8 cellular contexts compared by ENCODE assay signal in genomic region chr10:80205478-80206276, GRCh38.
DNase-seq lines count a peak whose midpoint lies in the region; ATAC-seq and TF ChIP-seq lines count a peak whose summit lies in the region.

TSS of gene ANXA11 (minus strand) at chr10:80205537. CDS start at chr10:80172861, 32,676 bp downstream.

- DNase-seq in CMK (ENCODE audit: low read depth), result peak; percentile 62
- DNase-seq in NOMO-1 treated with dmso at 0.1 percent for 144 hours (lab: John Stamatoyannopoulos, UW; ENCODE audit: unreplicated experiment), result peak; percentile 78
- DNase-seq in activated CD8-positive, alpha-beta memory T cell treated with anti-CD3 and anti-CD28 coated beads, Interleukin-2, amount 50 U/mL, for 4 hours, result peak; percentile 86
- peak; percentile 71 for DNase-seq in epithelial cell of esophagus (ENCODE audit: low read depth)
- peak; percentile 62 for DNase-seq in stimulated activated CD8-positive, alpha-beta memory T cell treated with anti-CD3 and anti-CD28 coated beads, Interleukin-7, amount 100 ng/mL, for 24 hours (ENCODE audit: low read depth)

- no peaks in the 10 kb centered on the region for H3K9me3 ChIP-seq in mucosa of stomach (ENCODE audit: control insufficient read depth, low read length)

- H3K9ac ChIP-seq in mucosa of stomach (ENCODE audit: low read length), result peak within 1 kb of the TSS; percentile 98

- H3K36me3 ChIP-seq in mucosa of stomach (ENCODE audit: control insufficient read depth, insufficient read depth, low read length), result no peaks in the 10 kb centered on the region

- H3K4me3 ChIP-seq in epithelial cell of esophagus (ENCODE audit: low read length), result peak within 1 kb of the TSS; percentile 64
- H3K4me3 ChIP-seq in mucosa of stomach (ENCODE audit: low read length), result peak within 1 kb of the TSS; percentile 78

- TF ChIP-seq CTCF in epithelial cell of esophagus (IDR thresholded peaks at IDR 0.05; ENCODE audit: insufficient read depth, low read depth, low read length, missing control alignments), result no peak

- peaks cover 58% of the 10 kb centered on the region for H3K4me1 ChIP-seq in mucosa of stomach (ENCODE audit: control insufficient read depth, insufficient read depth, low read length)

- H3K27me3 ChIP-seq in mucosa of stomach (ENCODE audit: control insufficient read depth, insufficient read depth, low read length), result no peaks in the 10 kb centered on the region

- ATAC-seq in GM19438 (IDR thresholded peaks at IDR 0.05; ENCODE audit: low read depth, unreplicated experiment) (peak; percentile 76), HG03565 (IDR thresholded peaks at IDR 0.05; ENCODE audit: unreplicated experiment) (peak; percentile 74)

Comparison
In these comparisons a context has a peak if more than half of its experiments do, and no peak if none do; other contexts are left out.
1. Peak in every context shown above with its lines: DNase-seq, ATAC-seq and H3K4me3 ChIP-seq.